Comparison of ENCODE assay signal across 9 cellular contexts in genomic region chr1:183911285-183911684, GRCh38.
A peak's percentile ranks its signal among the peaks of the same experiment; 100 is the strongest.
DNase-seq lines count a peak whose midpoint lies in the region; ATAC-seq and FAIRE-seq lines count a peak whose summit lies in the region.
"Had no signal": no experiment of that assay in that cellular context is flagged by ENCODE, and none has a peak within 500 bp of the region (broad histone marks: within the 10 kb centered on the region; RNA-seq: fewer than 3 reads in every experiment).

No MANE protein-coding gene starts in this region.

- peak; percentile 71 for ATAC-seq in GM18867 (IDR thresholded peaks at IDR 0.05; ENCODE audit: unreplicated experiment)
- peak; percentile 75 for ATAC-seq in GM21723 (IDR thresholded peaks at IDR 0.05; ENCODE audit: unreplicated experiment)
- no peak for ATAC-seq in stimulated activated effector memory CD8-positive, alpha-beta T cell treated with anti-CD3 and anti-CD28 coated beads, Interleukin-12 subunit alpha, Interleukin-12 subunit beta, amount 100 ng/mL, for 72 hours
- no peak for ATAC-seq in activated CD4-positive, CD25-positive, alpha-beta regulatory T cell treated with anti-CD3 and anti-CD28 coated beads, Interleukin-2, amount 50 U/mL, for 24 hours

- no peak overlapping the region for H2BK5ac ChIP-seq in mesenchymal stem cell (ENCODE audit: low read depth, low read length, poor library complexity, severe bottlenecking)

- H3K4me1 Mint-ChIP-seq in stimulated activated effector memory CD8-positive, alpha-beta T cell treated with anti-CD3 and anti-CD28 coated beads, Interleukin-12 subunit alpha, Interleukin-12 subunit beta, amount 100 ng/mL, for 72 hours = peaks cover 28% of the 10 kb centered on the region

- H2BK15ac ChIP-seq in mesenchymal stem cell (ENCODE audit: low read depth, poor library complexity, severe bottlenecking) = no peak overlapping the region

- H3K27ac ChIP-seq in Karpas-422 (ENCODE audit: low read length) (no peak overlapping the region), mesenchymal stem cell (ENCODE audit: low read length, poor library complexity, severe bottlenecking) (no peak overlapping the region), small intestine (ENCODE audit: low read depth in 1 of 2, low read length in 1 of 2) (peak overlapping the region in 1 of 2 donors; percentile 56)

- H3K4me3 ChIP-seq in Karpas-422 (ENCODE audit: low read length) (no peak overlapping the region), mesenchymal stem cell (ENCODE audit: insufficient read depth in 1 of 2, low read depth in 1 of 2, low read length in 2 of 2) (no peak overlapping the region), small intestine (ENCODE audit: low read depth in 1 of 2, low read length in 2 of 2) (no peak overlapping the region)

- 94% methylated on average over 2 of the region's 2 CpGs for WGBS in mesenchymal stem cell
- WGBS in small intestine, 3 donors = 65 to 80% (median 76%) methylated on average over 2 of the region's 2 CpGs

- H3K4me1 ChIP-seq in Karpas-422 (ENCODE audit: low read length) (peaks cover 21% of the 10 kb centered on the region), mesenchymal stem cell (ENCODE audit: control insufficient read depth, insufficient read depth, low read depth, low read length) (peaks cover 2% of the 10 kb centered on the region), small intestine (ENCODE audit: control insufficient read depth in 2 of 2, insufficient read depth in 1 of 2, low read depth in 1 of 2, low read length in 1 of 2) (no peaks in the 10 kb centered on the region)

- H3K9me3 ChIP-seq in Karpas-422 (ENCODE audit: low read length) (no peaks in the 10 kb centered on the region), mesenchymal stem cell (ENCODE audit: control insufficient read depth, low read length) (no peaks in the 10 kb centered on the region), small intestine (ENCODE audit: control insufficient read depth, low read depth) (no peaks in the 10 kb centered on the region)

- H3K79me2 ChIP-seq in Karpas-422 (ENCODE audit: low read length) = no peaks in the 10 kb centered on the region

- H4K8ac ChIP-seq in mesenchymal stem cell (ENCODE audit: low read length) = no peak overlapping the region

- no peak overlapping the region for H2BK120ac ChIP-seq in mesenchymal stem cell (ENCODE audit: low read depth, low read length)

- no peaks in the 10 kb centered on the region for H3K9me2 ChIP-seq in Karpas-422 (replicated peaks; ENCODE audit: insufficient read depth, low read length)

- H3K27me3 ChIP-seq in Karpas-422 (ENCODE audit: low read length) (no peaks in the 10 kb centered on the region), mesenchymal stem cell (ENCODE audit: control insufficient read depth in 1 of 2, insufficient read depth in 1 of 2, low read length in 2 of 2) (no peaks in the 10 kb centered on the region), small intestine (ENCODE audit: control insufficient read depth in 2 of 2, insufficient read depth in 2 of 2, low read length in 2 of 2) (no peaks in the 10 kb centered on the region)

- H3K9ac ChIP-seq in Karpas-422 (ENCODE audit: low read length) (no peak overlapping the region), mesenchymal stem cell (ENCODE audit: low read length) (peak overlapping the region; percentile 37)

- peak; percentile 75 for DNase-seq in Karpas-422
- DNase-seq in mesenchymal stem cell = no peak
- no peak for DNase-seq in NCI-H187 (lab: John Stamatoyannopoulos, UW)
- no peak for DNase-seq in small intestine
- no peak for DNase-seq in stimulated activated effector memory CD8-positive, alpha-beta T cell treated with anti-CD3 and anti-CD28 coated beads, Interleukin-12 subunit alpha, Interleukin-12 subunit beta, amount 100 ng/mL, for 72 hours (ENCODE audit: low spot score in 2 of 2)
- DNase-seq: foreskin fibroblast had no signal

- H4K91ac ChIP-seq in mesenchymal stem cell (ENCODE audit: low read length) = no peak overlapping the region

- H2AFZ ChIP-seq in Karpas-422 (ENCODE audit: low read length) = no peak overlapping the region
- no peak overlapping the region for H2AFZ ChIP-seq in mesenchymal stem cell (ENCODE audit: low read depth, low read length)

- FAIRE-seq in small intestine (lab: Jason Lieb, UNC) = no peak

- H3K4ac ChIP-seq in mesenchymal stem cell (ENCODE audit: low read depth in 1 of 2, low read length in 2 of 2) = no peak overlapping the region

- no peaks in the 10 kb centered on the region for H4K20me1 ChIP-seq in Karpas-422 (ENCODE audit: insufficient read depth, low read depth, low read length)

- peaks cover 4% of the 10 kb centered on the region for H3K36me3 Mint-ChIP-seq in stimulated activated effector memory CD8-positive, alpha-beta T cell treated with anti-CD3 and anti-CD28 coated beads, Interleukin-12 subunit alpha, Interleukin-12 subunit beta, amount 100 ng/mL, for 72 hours

- no peak overlapping the region for H3K14ac ChIP-seq in mesenchymal stem cell (ENCODE audit: low read length in 2 of 2)

- no peak overlapping the region for H3K23ac ChIP-seq in mesenchymal stem cell (ENCODE audit: low read length in 2 of 2)

- H3K79me1 ChIP-seq in mesenchymal stem cell (replicated peaks; ENCODE audit: low read length, poor library complexity, severe bottlenecking) = no peaks in the 10 kb centered on the region

- H3K4me3 Mint-ChIP-seq in stimulated activated effector memory CD8-positive, alpha-beta T cell treated with anti-CD3 and anti-CD28 coated beads, Interleukin-12 subunit alpha, Interleukin-12 subunit beta, amount 100 ng/mL, for 72 hours = no peak overlapping the region

- no peak overlapping the region for H2BK12ac ChIP-seq in mesenchymal stem cell (ENCODE audit: low read length in 2 of 2)

- no peaks in the 10 kb centered on the region for H3K36me3 ChIP-seq in Karpas-422 (ENCODE audit: insufficient read depth, low read length)
- H3K36me3 ChIP-seq in mesenchymal stem cell (ENCODE audit: control insufficient read depth in 1 of 2, insufficient read depth in 2 of 2, low read depth in 1 of 2, low read length in 2 of 2) = peaks cover 31 to 80% of the 10 kb centered on the region in 2 experiments
- peaks cover 3 to 9% of the 10 kb centered on the region in 2 donors for H3K36me3 ChIP-seq in small intestine (ENCODE audit: control insufficient read depth in 2 of 2, insufficient read depth in 2 of 2, low read length in 2 of 2)

- H3K9me3 Mint-ChIP-seq in stimulated activated effector memory CD8-positive, alpha-beta T cell treated with anti-CD3 and anti-CD28 coated beads, Interleukin-12 subunit alpha, Interleukin-12 subunit beta, amount 100 ng/mL, for 72 hours = no peaks in the 10 kb centered on the region

- no peak overlapping the region for H2AK5ac ChIP-seq in mesenchymal stem cell (ENCODE audit: low read length, severe bottlenecking)

- no peak overlapping the region for H3K18ac ChIP-seq in mesenchymal stem cell (ENCODE audit: low read depth in 1 of 2, low read length in 2 of 2)

- peak overlapping the region; percentile 30 for H3K4me2 ChIP-seq in Karpas-422 (ENCODE audit: low read depth, low read length, poor library complexity, severe bottlenecking)
- no peak overlapping the region for H3K4me2 ChIP-seq in mesenchymal stem cell (ENCODE audit: low read length, poor library complexity, severe bottlenecking)

- no peak overlapping the region for H3K27ac Mint-ChIP-seq in stimulated activated effector memory CD8-positive, alpha-beta T cell treated with anti-CD3 and anti-CD28 coated beads, Interleukin-12 subunit alpha, Interleukin-12 subunit beta, amount 100 ng/mL, for 72 hours

Comparison
In these comparisons a context has a peak if more than half of its experiments do, and no peak if none do; other contexts are left out.
1. ATAC-seq: peak in GM18867 (single experiment) and GM21723 (single experiment); none in stimulated activated effector memory CD8-positive, alpha-beta T cell treated with anti-CD3 and anti-CD28 coated beads, Interleukin-12 subunit alpha, Interleukin-12 subunit beta, amount 100 ng/mL, for 72 hours (single experiment) and activated CD4-positive, CD25-positive, alpha-beta regulatory T cell treated with anti-CD3 and anti-CD28 coated beads, Interleukin-2, amount 50 U/mL, for 24 hours (0 of 2).